Comparison of ENCODE assay signal across 23 cellular contexts in genomic region chr7:152086513-152086912, GRCh38.
"Had no signal": no experiment of that assay in that cellular context is flagged by ENCODE, and none has a peak within 500 bp of the region (broad histone marks: within the 10 kb centered on the region; RNA-seq: fewer than 3 reads in every experiment).

No MANE protein-coding gene starts in this region.

- H3K27ac ChIP-seq: foreskin keratinocyte, lower lobe of right lung, tibial artery, WERI-Rb-1 had no signal

- ATAC-seq: activated naive CD4-positive, alpha-beta T cell treated with anti-CD3 and anti-CD28 coated beads, Interleukin-2, amount 50 U/mL, for 72 hours; foreskin keratinocyte; left lobe of liver; lower lobe of right lung; sciatic nerve; stimulated activated effector memory CD8-positive, alpha-beta T cell treated with anti-CD3 and anti-CD28 coated beads, Interleukin-12 subunit alpha, Interleukin-12 subunit beta, amount 100 ng/mL, for 72 hours; stimulated activated naive CD8-positive, alpha-beta T cell treated with anti-CD3 and anti-CD28 coated beads, Interleukin-15, amount 100 ng/mL, for 72 hours had no signal

- FAIRE-seq: small intestine, TTC549 had no signal

- H3K4me1 ChIP-seq: lower lobe of right lung, tibial artery had no signal

- H3K27me3 ChIP-seq: foreskin keratinocyte, tibial artery had no signal

- H3K36me3 ChIP-seq: lower lobe of right lung, tibial artery, WERI-Rb-1 had no signal

- DNase-seq: activated CD4-positive, alpha-beta T cell treated with anti-CD3 and anti-CD28 coated beads for 1 hour; activated CD4-positive, alpha-beta T cell treated with anti-CD3 and anti-CD28 coated beads, Interleukin-2, amount 50 U/mL, for 1 hour; activated T-cell treated with anti-CD3 and anti-CD28 coated beads, Interleukin-2, amount 50 U/mL, for 1 hour; aorta; central memory CD4-positive, alpha-beta T cell; dermis blood vessel endothelial cell; effector memory CD4-positive, alpha-beta T cell; foreskin keratinocyte; lower lobe of right lung; naive B cell; posterior cingulate gyrus; small intestine; stimulated activated CD4-positive, alpha-beta T cell treated with anti-CD3 and anti-CD28 coated beads, Interleukin-2, amount 100 ng/mL, for 24 hours; stimulated activated naive CD8-positive, alpha-beta T cell treated with anti-CD3 and anti-CD28 coated beads, Interleukin-15, amount 100 ng/mL, for 72 hours; tibial artery; WERI-Rb-1 had no signal

- H3K4me3 Mint-ChIP-seq: brain; naive B cell; neural crest cell; stimulated activated effector memory CD8-positive, alpha-beta T cell treated with anti-CD3 and anti-CD28 coated beads, Interleukin-12 subunit alpha, Interleukin-12 subunit beta, amount 100 ng/mL, for 72 hours; stimulated activated naive CD8-positive, alpha-beta T cell treated with anti-CD3 and anti-CD28 coated beads, Interleukin-15, amount 100 ng/mL, for 72 hours had no signal

- H3K4me3 ChIP-seq: lower lobe of right lung, tibial artery had no signal

- H3K27me3 Mint-ChIP-seq: brain; naive B cell; stimulated activated naive CD8-positive, alpha-beta T cell treated with anti-CD3 and anti-CD28 coated beads, Interleukin-15, amount 100 ng/mL, for 72 hours had no signal

- H3K27ac Mint-ChIP-seq: activated naive CD4-positive, alpha-beta T cell treated with anti-CD3 and anti-CD28 coated beads, Interleukin-2, amount 50 U/mL, for 72 hours; brain; stimulated activated effector memory CD8-positive, alpha-beta T cell treated with anti-CD3 and anti-CD28 coated beads, Interleukin-12 subunit alpha, Interleukin-12 subunit beta, amount 100 ng/mL, for 72 hours; stimulated activated naive CD8-positive, alpha-beta T cell treated with anti-CD3 and anti-CD28 coated beads, Interleukin-15, amount 100 ng/mL, for 72 hours had no signal
